In the genomic region with DNA sequence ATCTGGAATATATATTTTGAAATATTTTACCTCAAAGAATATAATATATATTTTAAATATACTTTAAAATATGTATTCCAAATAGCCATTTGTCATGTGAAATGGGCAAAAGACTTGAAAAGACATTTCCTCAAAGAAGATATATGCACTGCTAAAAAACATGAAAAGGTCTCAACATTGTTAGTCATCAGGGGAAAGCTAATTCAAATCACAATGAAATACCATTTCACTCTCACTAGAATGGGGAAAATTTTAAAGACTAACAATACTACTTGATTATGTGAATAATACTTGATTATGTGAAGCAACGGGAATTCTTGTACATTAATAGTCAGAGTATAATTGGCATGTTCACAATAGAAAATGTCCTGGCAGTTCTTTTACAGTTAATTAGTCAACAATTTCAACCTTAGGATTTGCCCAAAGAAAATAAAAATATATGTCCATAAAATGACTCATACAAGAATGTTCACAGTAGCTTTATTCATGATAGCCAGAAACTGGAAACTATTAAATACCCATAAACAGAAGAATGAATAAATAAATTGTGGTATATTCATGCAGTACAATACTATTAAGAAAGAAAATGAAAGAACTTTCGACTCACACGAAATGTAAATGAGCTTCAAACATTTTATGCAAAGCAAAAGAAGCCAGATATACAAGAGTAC, we compare ENCODE assay signal across 1 cellular context.
A peak's percentile ranks its signal among the peaks of the same experiment; 100 is the strongest.
TF ChIP-seq lines count a peak whose summit lies in the region.

No MANE protein-coding gene starts in this region.

TF ChIP-seq in GM12878, 131 proteins besides CTCF, POLR2A, EP300 and RAD21:
- TF ChIP-seq, protein P1, sequence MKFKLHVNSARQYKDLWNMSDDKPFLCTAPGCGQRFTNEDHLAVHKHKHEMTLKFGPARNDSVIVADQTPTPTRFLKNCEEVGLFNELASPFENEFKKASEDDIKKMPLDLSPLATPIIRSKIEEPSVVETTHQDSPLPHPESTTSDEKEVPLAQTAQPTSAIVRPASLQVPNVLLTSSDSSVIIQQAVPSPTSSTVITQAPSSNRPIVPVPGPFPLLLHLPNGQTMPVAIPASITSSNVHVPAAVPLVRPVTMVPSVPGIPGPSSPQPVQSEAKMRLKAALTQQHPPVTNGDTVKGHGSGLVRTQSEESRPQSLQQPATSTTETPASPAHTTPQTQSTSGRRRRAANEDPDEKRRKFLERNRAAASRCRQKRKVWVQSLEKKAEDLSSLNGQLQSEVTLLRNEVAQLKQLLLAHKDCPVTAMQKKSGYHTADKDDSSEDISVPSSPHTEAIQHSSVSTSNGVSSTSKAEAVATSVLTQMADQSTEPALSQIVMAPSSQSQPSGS (IDR thresholded peaks at IDR 0.05; ENCODE audit: low read length): 0 out of 2 replicates have a peak, but pooled peaks have one; percentile 31
- TF ChIP-seq SREBF1 (IDR thresholded peaks at IDR 0.05; ENCODE audit: low read length): no peak
